8 cellular contexts compared by ENCODE assay signal in the genomic region with DNA sequence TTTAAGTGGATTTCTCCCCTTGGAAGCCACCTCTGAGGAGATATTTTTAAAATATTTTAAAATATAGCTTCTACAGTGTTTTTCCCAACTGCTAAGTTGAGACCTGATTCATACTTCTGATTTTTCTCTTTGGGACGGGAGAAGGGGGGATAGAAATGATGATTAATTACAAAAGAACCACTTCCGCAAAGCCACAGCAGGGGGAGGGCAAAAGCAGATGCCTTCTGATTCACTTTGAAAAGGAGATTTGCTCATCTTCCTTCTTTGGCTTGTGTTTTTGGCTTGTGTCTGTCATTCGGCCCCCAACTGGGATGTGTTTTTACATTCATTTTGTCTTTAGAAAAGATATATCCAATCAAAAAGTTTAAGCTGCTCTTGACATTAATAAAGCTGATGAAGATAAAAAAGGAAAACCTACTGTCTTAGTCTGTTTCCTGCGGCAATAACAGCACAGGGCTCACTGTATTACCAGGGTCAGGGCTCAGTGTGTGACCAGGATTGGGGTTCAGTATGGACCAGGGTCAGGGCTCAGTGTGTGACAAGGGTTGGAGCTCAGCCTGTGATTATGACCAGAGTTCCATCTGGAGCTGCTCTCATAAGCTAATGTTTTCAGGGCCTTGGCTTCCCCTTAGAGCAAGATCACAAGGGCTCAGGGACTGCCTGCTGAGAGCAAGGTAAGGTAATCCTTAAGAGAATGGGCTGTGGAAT.
DNase-seq lines count a peak whose midpoint lies in the region; ATAC-seq, FAIRE-seq and TF ChIP-seq lines count a peak whose summit lies in the region.

No MANE protein-coding gene starts in this region.

- peaks cover 2% of the 10 kb centered on the region for H3K9me3 ChIP-seq in astrocyte (ENCODE audit: insufficient read depth, low read depth, low read length)

- DNase-seq in 8988T (peak; percentile 17), astrocyte (ENCODE audit: low read depth) (peak; percentile 66), NCI-H2171 treated with DMSO at 0.1 percent for 48 hours (lab: John Stamatoyannopoulos, UW) (no peak)
- DNase-seq in activated CD4-positive, alpha-beta T cell treated with anti-CD3 and anti-CD28 coated beads, Interleukin-2, amount 10 ng/mL, durations not matched to agents 7 days and 5 days: no peak

- H3K4me3 Mint-ChIP-seq in astrocyte (ENCODE audit: unreplicated experiment): no peak overlapping the region
- no peak overlapping the region for H3K4me3 Mint-ChIP-seq in activated CD4-positive, alpha-beta T cell treated with anti-CD3 and anti-CD28 coated beads, Interleukin-2, amount 10 ng/mL, durations not matched to agents 7 days and 5 days

- ATAC-seq in GM19372 (IDR thresholded peaks at IDR 0.05; ENCODE audit: low read depth, unreplicated experiment) (peak; percentile 76), HG03521 (IDR thresholded peaks at IDR 0.05; ENCODE audit: unreplicated experiment) (peak; percentile 70), GM18520 (IDR thresholded peaks at IDR 0.05; ENCODE audit: unreplicated experiment) (no peak), HG03108 (IDR thresholded peaks at IDR 0.05; ENCODE audit: unreplicated experiment) (no peak)

- no peak overlapping the region for H2AFZ ChIP-seq in astrocyte (ENCODE audit: low read depth, low read length)

- no peaks in the 10 kb centered on the region for H4K20me1 ChIP-seq in astrocyte (ENCODE audit: insufficient read depth, low read length)

- peak overlapping the region; percentile 49 for H3K4me2 ChIP-seq in astrocyte (ENCODE audit: low read length)

- no peaks in the 10 kb centered on the region for H3K36me3 Mint-ChIP-seq in astrocyte (ENCODE audit: low read depth, unreplicated experiment)
- no peaks in the 10 kb centered on the region for H3K36me3 Mint-ChIP-seq in activated CD4-positive, alpha-beta T cell treated with anti-CD3 and anti-CD28 coated beads, Interleukin-2, amount 10 ng/mL, durations not matched to agents 7 days and 5 days (ENCODE audit: low read depth)

- peak overlapping the region; percentile 8 for H3K4me3 ChIP-seq in astrocyte (ENCODE audit: insufficient read depth, low read depth, low read length)

- peak overlapping the region; percentile 29 for H3K27ac ChIP-seq in astrocyte (ENCODE audit: low read depth, low read length)

- H3K27ac Mint-ChIP-seq in astrocyte (ENCODE audit: unreplicated experiment): peak overlapping the region; percentile 79
- H3K27ac Mint-ChIP-seq in activated CD4-positive, alpha-beta T cell treated with anti-CD3 and anti-CD28 coated beads, Interleukin-2, amount 10 ng/mL, durations not matched to agents 7 days and 5 days: no peak overlapping the region

- TF ChIP-seq CTCF in astrocyte (IDR thresholded peaks at IDR 0.05; ENCODE audit: insufficient read depth, low read depth, low read length): no peak

- FAIRE-seq in astrocyte (lab: Jason Lieb, UNC): peak; percentile 85

- H3K27me3 ChIP-seq in astrocyte (ENCODE audit: insufficient read depth, low read length): no peaks in the 10 kb centered on the region

- POLR2A ChIA-PET in activated CD4-positive, alpha-beta T cell treated with anti-CD3 and anti-CD28 coated beads, Interleukin-2, amount 10 ng/mL, durations not matched to agents 7 days and 5 days (lab: Charles Lee): no interaction called here

- no peaks in the 10 kb centered on the region for H3K27me3 Mint-ChIP-seq in astrocyte (ENCODE audit: low read depth, unreplicated experiment)
- peaks cover 15% of the 10 kb centered on the region for H3K27me3 Mint-ChIP-seq in activated CD4-positive, alpha-beta T cell treated with anti-CD3 and anti-CD28 coated beads, Interleukin-2, amount 10 ng/mL, durations not matched to agents 7 days and 5 days

- H3K36me3 ChIP-seq in astrocyte (ENCODE audit: insufficient read depth, low read length): no peaks in the 10 kb centered on the region

- H3K9ac ChIP-seq in astrocyte (ENCODE audit: low read length): no peak overlapping the region

- CTCF ChIA-PET in activated CD4-positive, alpha-beta T cell treated with anti-CD3 and anti-CD28 coated beads, Interleukin-2, amount 10 ng/mL, durations not matched to agents 7 days and 5 days (lab: Charles Lee): interaction anchor here (0.6 kb wide), 1 partner anchor 133 kb away, joined by 3 read pairs; no protein-coding TSS in a partner anchor

- H3K79me2 ChIP-seq in astrocyte (ENCODE audit: insufficient read depth, low read length): no peaks in the 10 kb centered on the region

- H3K9me3 Mint-ChIP-seq in astrocyte (ENCODE audit: unreplicated experiment): no peaks in the 10 kb centered on the region
- H3K9me3 Mint-ChIP-seq in activated CD4-positive, alpha-beta T cell treated with anti-CD3 and anti-CD28 coated beads, Interleukin-2, amount 10 ng/mL, durations not matched to agents 7 days and 5 days: no peaks in the 10 kb centered on the region

- H3K4me1 Mint-ChIP-seq in astrocyte (ENCODE audit: low read depth, unreplicated experiment): peaks cover 25% of the 10 kb centered on the region
- H3K4me1 Mint-ChIP-seq in activated CD4-positive, alpha-beta T cell treated with anti-CD3 and anti-CD28 coated beads, Interleukin-2, amount 10 ng/mL, durations not matched to agents 7 days and 5 days: peaks cover 4% of the 10 kb centered on the region

- H3K4me1 ChIP-seq in astrocyte (ENCODE audit: insufficient read depth, low read length): peaks cover 14% of the 10 kb centered on the region

Comparison
In these comparisons a context has a peak if more than half of its experiments do, and no peak if none do; other contexts are left out.
1. DNase-seq: peak in 8988T (single experiment) and astrocyte (single experiment); none in NCI-H2171 treated with DMSO at 0.1 percent for 48 hours (single experiment) and activated CD4-positive, alpha-beta T cell treated with anti-CD3 and anti-CD28 coated beads, Interleukin-2, amount 10 ng/mL, durations not matched to agents 7 days and 5 days (single experiment).
2. ATAC-seq: peak in GM19372 (single experiment) and HG03521 (single experiment); none in GM18520 (single experiment) and HG03108 (single experiment).